In genomic region chr2:11411768-11412448, GRCh38 we compare ENCODE assay signal across 8 cellular contexts. TPM values are rescaled to one million over a fixed set of nuclear protein-coding genes. Genes with fewer than 3 reads are reported as not detected.
A peak's percentile ranks its signal among the peaks of the same experiment; 100 is the strongest.
DNase-seq lines count a peak whose midpoint lies in the region; ATAC-seq, FAIRE-seq and TF ChIP-seq lines count a peak whose summit lies in the region.

No MANE protein-coding gene starts in this region.

- H3K27ac ChIP-seq in cardiac muscle cell (no peak overlapping the region), gastrocnemius medialis (no peak overlapping the region)

- peak in 1 of 2 donors; percentile 60 for ATAC-seq in gastrocnemius medialis
- ATAC-seq in HG03039 (IDR thresholded peaks at IDR 0.05; ENCODE audit: unreplicated experiment) = no peak

- intact Hi-C loops in gastrocnemius medialis (cut with DNase I; ENCODE audit: low total_unique reads) = loop anchor here (1.0 to 2.0 kb wide), 2 partner anchors 177 to 279 kb away; a partner anchor contains a TSS

- in situ Hi-C loops in KBM-7 (cut with MboI; ENCODE audit: low pct_unique_long_range_greater_than_20kb, low sequenced_read_pairs) (loop anchor here (25.0 kb wide), 1 partner anchor 275 kb away; a partner anchor contains a TSS), gastrocnemius medialis (cut with MboI; ENCODE audit: low sequenced_read_pairs in 4 of 4) (loop anchor here in 3 of 4 donors (5.0 to 25.0 kb wide), 4 partner anchors 175 to 575 kb away; a partner anchor contains a TSS)

- no peak for TF ChIP-seq POLR2A in gastrocnemius medialis (IDR thresholded peaks at IDR 0.05)

- FAIRE-seq in TTC549 (lab: Jason Lieb, UNC) = peak; percentile 67

- H3K9me3 ChIP-seq in cardiac muscle cell (ENCODE audit: low read depth) (no peaks in the 10 kb centered on the region), gastrocnemius medialis (no peaks in the 10 kb centered on the region)

- peak; percentile 89 for TF ChIP-seq CTCF in cardiac muscle cell (IDR thresholded peaks at IDR 0.05; ENCODE audit: low read depth, low read length)
- TF ChIP-seq CTCF in gastrocnemius medialis (IDR thresholded peaks at IDR 0.05 in 4 of 5, conservative IDR thresholded peaks at IDR 0.05 in 1 of 5) = peak; percentile 78 to 87 (median 81)

- H3K27me3 ChIP-seq in cardiac muscle cell = no peaks in the 10 kb centered on the region
- H3K27me3 ChIP-seq in gastrocnemius medialis = no peaks in the 10 kb centered on the region

- H3K4me1 ChIP-seq in cardiac muscle cell (ENCODE audit: low read depth) = peaks cover 9% of the 10 kb centered on the region
- H3K4me1 ChIP-seq in gastrocnemius medialis = peaks cover 12 to 29% of the 10 kb centered on the region in 2 donors

- DNase-seq in DMS153 treated with DMSO at 0.1 percent for 48 hours (lab: John Stamatoyannopoulos, UW; ENCODE audit: unreplicated experiment) (peak; percentile 43), KBM-7 (peak; percentile 64), cardiac muscle cell (ENCODE audit: low read depth in 1 of 2, low spot score in 1 of 2) (peak; percentile 68 to 73), gastrocnemius medialis (peak; percentile 20 to 33), SW 1271 (lab: John Stamatoyannopoulos, UW) (no peak), activated T-cell treated with anti-CD3 and anti-CD28 coated beads for 4 hours (no peak)

- H3K36me3 ChIP-seq in cardiac muscle cell = no peaks in the 10 kb centered on the region
- H3K36me3 ChIP-seq in gastrocnemius medialis = no peaks in the 10 kb centered on the region

- H3K4me3 ChIP-seq in cardiac muscle cell = no peak overlapping the region
- H3K4me3 ChIP-seq in gastrocnemius medialis = peak overlapping the region; percentile 32 to 62 (median 37)

RNA-seq across cellular contexts. Expression of gene E2F6, which starts 54.1 kb away (rescaled TPM):
- total RNA-seq in cardiac muscle cell (22.6 and 27.2 TPM in 2 replicates), gastrocnemius medialis (10 to 100 TPM; 29.4 to 46.1 (median 36.2) TPM)
- polyA plus RNA-seq in cardiac muscle cell = 22.6 and 23.5 TPM in 2 replicates

Comparison
In these comparisons a context has a peak if more than half of its experiments do, and no peak if none do; other contexts are left out.
1. DNase-seq: peak in DMS153 treated with DMSO at 0.1 percent for 48 hours (single experiment), KBM-7 (single experiment), cardiac muscle cell (2 of 2) and gastrocnemius medialis (2 of 2); none in SW 1271 (0 of 2) and activated T-cell treated with anti-CD3 and anti-CD28 coated beads for 4 hours (single experiment).